Comparison of ENCODE assay signal across 1 cellular context in the genomic region with DNA sequence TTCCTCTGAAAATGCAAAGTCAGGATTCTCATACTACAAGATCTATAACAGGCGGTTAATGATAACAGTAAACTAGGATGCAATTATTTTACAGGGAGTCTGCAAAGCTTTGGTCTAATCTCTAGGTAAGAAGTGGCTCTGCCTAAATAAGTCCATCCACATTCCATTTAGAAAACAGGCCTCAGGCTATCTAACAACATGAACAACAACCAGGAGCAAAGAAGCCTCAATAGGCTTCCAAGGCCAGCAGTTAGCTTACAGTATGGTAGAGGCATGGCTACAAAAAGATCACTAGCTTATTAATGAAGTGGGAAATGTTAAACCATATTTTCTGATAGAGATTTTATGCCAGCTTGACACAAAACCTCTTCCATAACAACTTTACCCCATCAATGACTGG.
TF ChIP-seq lines count a peak whose summit lies in the region.

No MANE protein-coding gene starts in this region.

TF ChIP-seq in SK-N-SH, 30 proteins besides CTCF, POLR2A, EP300 and RAD21 (continued from another document):
- TF ChIP-seq, protein P1, sequence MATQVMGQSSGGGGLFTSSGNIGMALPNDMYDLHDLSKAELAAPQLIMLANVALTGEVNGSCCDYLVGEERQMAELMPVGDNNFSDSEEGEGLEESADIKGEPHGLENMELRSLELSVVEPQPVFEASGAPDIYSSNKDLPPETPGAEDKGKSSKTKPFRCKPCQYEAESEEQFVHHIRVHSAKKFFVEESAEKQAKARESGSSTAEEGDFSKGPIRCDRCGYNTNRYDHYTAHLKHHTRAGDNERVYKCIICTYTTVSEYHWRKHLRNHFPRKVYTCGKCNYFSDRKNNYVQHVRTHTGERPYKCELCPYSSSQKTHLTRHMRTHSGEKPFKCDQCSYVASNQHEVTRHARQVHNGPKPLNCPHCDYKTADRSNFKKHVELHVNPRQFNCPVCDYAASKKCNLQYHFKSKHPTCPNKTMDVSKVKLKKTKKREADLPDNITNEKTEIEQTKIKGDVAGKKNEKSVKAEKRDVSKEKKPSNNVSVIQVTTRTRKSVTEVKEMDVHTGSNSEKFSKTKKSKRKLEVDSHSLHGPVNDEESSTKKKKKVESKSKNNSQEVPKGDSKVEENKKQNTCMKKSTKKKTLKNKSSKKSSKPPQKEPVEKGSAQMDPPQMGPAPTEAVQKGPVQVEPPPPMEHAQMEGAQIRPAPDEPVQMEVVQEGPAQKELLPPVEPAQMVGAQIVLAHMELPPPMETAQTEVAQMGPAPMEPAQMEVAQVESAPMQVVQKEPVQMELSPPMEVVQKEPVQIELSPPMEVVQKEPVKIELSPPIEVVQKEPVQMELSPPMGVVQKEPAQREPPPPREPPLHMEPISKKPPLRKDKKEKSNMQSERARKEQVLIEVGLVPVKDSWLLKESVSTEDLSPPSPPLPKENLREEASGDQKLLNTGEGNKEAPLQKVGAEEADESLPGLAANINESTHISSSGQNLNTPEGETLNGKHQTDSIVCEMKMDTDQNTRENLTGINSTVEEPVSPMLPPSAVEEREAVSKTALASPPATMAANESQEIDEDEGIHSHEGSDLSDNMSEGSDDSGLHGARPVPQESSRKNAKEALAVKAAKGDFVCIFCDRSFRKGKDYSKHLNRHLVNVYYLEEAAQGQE (IDR thresholded peaks at IDR 0.05; ENCODE audit: low read depth, low read length): no peak
- TF ChIP-seq TAF1 (IDR thresholded peaks at IDR 0.05; ENCODE audit: borderline replicate concordance, low read depth, low read length): no peak
- no peak for TF ChIP-seq GABPA (IDR thresholded peaks at IDR 0.05; ENCODE audit: low read depth)
- TF ChIP-seq SMC3 (IDR thresholded peaks at IDR 0.05; ENCODE audit: low read depth, low read length): no peak
- TF ChIP-seq ZBTB33 (IDR thresholded peaks at IDR 0.05; ENCODE audit: borderline replicate concordance, low read depth): no peak
- TF ChIP-seq, protein P2, sequence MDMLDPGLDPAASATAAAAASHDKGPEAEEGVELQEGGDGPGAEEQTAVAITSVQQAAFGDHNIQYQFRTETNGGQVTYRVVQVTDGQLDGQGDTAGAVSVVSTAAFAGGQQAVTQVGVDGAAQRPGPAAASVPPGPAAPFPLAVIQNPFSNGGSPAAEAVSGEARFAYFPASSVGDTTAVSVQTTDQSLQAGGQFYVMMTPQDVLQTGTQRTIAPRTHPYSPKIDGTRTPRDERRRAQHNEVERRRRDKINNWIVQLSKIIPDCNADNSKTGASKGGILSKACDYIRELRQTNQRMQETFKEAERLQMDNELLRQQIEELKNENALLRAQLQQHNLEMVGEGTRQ (IDR thresholded peaks at IDR 0.05; ENCODE audit: borderline replicate concordance, low read depth, low read length): no peak
- no peak for TF ChIP-seq POLR2AphosphoS5 (IDR thresholded peaks at IDR 0.05; ENCODE audit: low read depth, low read length)
- no peak for TF ChIP-seq MAX (IDR thresholded peaks at IDR 0.05; ENCODE audit: low read depth)
- TF ChIP-seq, protein P3, sequence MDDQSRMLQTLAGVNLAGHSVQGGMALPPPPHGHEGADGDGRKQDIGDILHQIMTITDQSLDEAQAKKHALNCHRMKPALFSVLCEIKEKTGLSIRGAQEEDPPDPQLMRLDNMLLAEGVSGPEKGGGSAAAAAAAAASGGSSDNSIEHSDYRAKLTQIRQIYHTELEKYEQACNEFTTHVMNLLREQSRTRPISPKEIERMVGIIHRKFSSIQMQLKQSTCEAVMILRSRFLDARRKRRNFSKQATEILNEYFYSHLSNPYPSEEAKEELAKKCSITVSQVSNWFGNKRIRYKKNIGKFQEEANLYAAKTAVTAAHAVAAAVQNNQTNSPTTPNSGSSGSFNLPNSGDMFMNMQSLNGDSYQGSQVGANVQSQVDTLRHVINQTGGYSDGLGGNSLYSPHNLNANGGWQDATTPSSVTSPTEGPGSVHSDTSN (IDR thresholded peaks at IDR 0.05): no peak
- no peak for TF ChIP-seq CHD2 (IDR thresholded peaks at IDR 0.05; ENCODE audit: low read length, partially characterized antibody)
- TF ChIP-seq ELF1 (IDR thresholded peaks at IDR 0.05): no peak
- no peak for TF ChIP-seq RCOR1 (IDR thresholded peaks at IDR 0.05; ENCODE audit: low read length)
- TF ChIP-seq EZH2phosphoT487 (IDR thresholded peaks at IDR 0.05; ENCODE audit: borderline replicate concordance, low read depth): no peak
